ENCODE assay signal across 13 cellular contexts in genomic region chr16:49664221-49665215, GRCh38.
DNase-seq lines count a peak whose midpoint lies in the region; ATAC-seq and TF ChIP-seq lines count a peak whose summit lies in the region.
"Had no signal": no experiment of that assay in that cellular context is flagged by ENCODE, and none has a peak within 500 bp of the region (broad histone marks: within the 10 kb centered on the region; RNA-seq: fewer than 3 reads in every experiment).

No MANE protein-coding gene starts in this region.

- H4K8ac ChIP-seq in neuronal stem cell (ENCODE audit: low read depth, low read length) = no peak overlapping the region

- peak overlapping the region; percentile 36 for H2AK5ac ChIP-seq in neuronal stem cell (ENCODE audit: low read depth, low read length)

- H3K36me3 ChIP-seq in heart left ventricle (no peaks in the 10 kb centered on the region), neuronal stem cell (replicated peaks in 1 of 2; ENCODE audit: control insufficient read depth in 2 of 2, insufficient read depth in 2 of 2, low read length in 2 of 2) (peaks cover 0 to 5% of the 10 kb centered on the region in 2 donors), tibial nerve (no peaks in the 10 kb centered on the region)
- no peaks in the 10 kb centered on the region for H3K36me3 ChIP-seq in CD8-positive, alpha-beta memory T cell (ENCODE audit: insufficient read depth, low read length)

- H3K4me1 ChIP-seq in heart left ventricle (peaks cover 0 to 41% (median 21%) of the 10 kb centered on the region in 12 donors), neuronal stem cell (ENCODE audit: control insufficient read depth in 2 of 2, insufficient read depth in 1 of 2, low read depth in 1 of 2, low read length in 2 of 2) (peaks cover 28 to 31% of the 10 kb centered on the region in 2 donors), tibial nerve (peaks cover 0 to 47% (median 2%) of the 10 kb centered on the region in 4 donors)
- no peaks in the 10 kb centered on the region for H3K4me1 ChIP-seq in CD8-positive, alpha-beta memory T cell (ENCODE audit: insufficient read depth, low read length)

- H2BK15ac ChIP-seq in neuronal stem cell (ENCODE audit: low read length) = peak overlapping the region; percentile 31

- H3K4me3 ChIP-seq in heart left ventricle = peak overlapping the region in 11 of 12 donors; percentile 10 to 60 (median 46)
- H3K4me3 ChIP-seq in neuronal stem cell (ENCODE audit: low read length in 2 of 2) = no peak overlapping the region
- peak overlapping the region in 1 of 4 donors; percentile 38 for H3K4me3 ChIP-seq in tibial nerve
- H3K4me3 ChIP-seq in CD8-positive, alpha-beta memory T cell (ENCODE audit: low read length) = no peak overlapping the region

- H3K27me3 ChIP-seq in heart left ventricle (no peaks in the 10 kb centered on the region), neuronal stem cell (ENCODE audit: control insufficient read depth in 3 of 3, insufficient read depth in 3 of 3, low read depth in 1 of 3, low read length in 3 of 3) (no peaks in the 10 kb centered on the region), tibial nerve (no peaks in the 10 kb centered on the region)
- H3K27me3 ChIP-seq in CD8-positive, alpha-beta memory T cell (ENCODE audit: insufficient read depth, low read length, poor library complexity, severe bottlenecking) = no peaks in the 10 kb centered on the region

- peak overlapping the region; percentile 1 for H3K14ac ChIP-seq in neuronal stem cell (ENCODE audit: low read length)

- H3K4ac ChIP-seq in neuronal stem cell (ENCODE audit: low read length) = peak overlapping the region; percentile 17

- DNase-seq in heart left ventricle (peak; percentile 48 to 85 (median 71)), neuronal stem cell (ENCODE audit: low spot score) (no peak), tibial nerve (ENCODE audit: low spot score in 2 of 2) (peak in 1 of 2 donors; percentile 18), GM10248 (ENCODE audit: extremely low spot score) (no peak), GM19238 (ENCODE audit: insufficient read length, low spot score) (no peak)
- DNase-seq in CD8-positive, alpha-beta memory T cell = no peak
- DNase-seq: activated B cell treated with CpG ODN at 0.5 μM for 24 hours; activated naive CD8-positive, alpha-beta T cell treated with anti-CD3 and anti-CD28 coated beads, Interleukin-2, amount 10 ng/mL, durations not matched to agents 7 days and 5 days; stimulated activated CD8-positive, alpha-beta memory T cell treated with anti-CD3 and anti-CD28 coated beads, Interleukin-4, amount 100 ng/mL, for 48 hours had no signal

- H2BK5ac ChIP-seq in neuronal stem cell (ENCODE audit: low read length) = no peak overlapping the region

- H3K27ac Mint-ChIP-seq in CD8-positive, alpha-beta memory T cell = no peak overlapping the region
- H3K27ac Mint-ChIP-seq: activated B cell treated with CpG ODN at 0.5 μM for 24 hours; activated naive CD8-positive, alpha-beta T cell treated with anti-CD3 and anti-CD28 coated beads, Interleukin-2, amount 10 ng/mL, durations not matched to agents 7 days and 5 days; dendritic cell treated with granulocyte-macrophage colony-stimulating factor and Interleukin-4, amounts not matched to agents 40 ng/mL and 50 ng/mL, for 4 days had no signal

- TF ChIP-seq POLR2A in heart left ventricle (IDR thresholded peaks at IDR 0.05) (no peak), tibial nerve (IDR thresholded peaks at IDR 0.05) (no peak)

- POLR2A ChIA-PET in GM10248 (lab: Yijun Ruan, JAX) = no interaction called here
- POLR2A ChIA-PET in CD8-positive, alpha-beta memory T cell (lab: Charles Lee) = no interaction called here

- peak overlapping the region; percentile 66 for H2BK120ac ChIP-seq in neuronal stem cell (ENCODE audit: low read depth, low read length)

- H3K27ac ChIP-seq in heart left ventricle = peak overlapping the region; percentile 37 to 89 (median 76)
- H3K27ac ChIP-seq in neuronal stem cell (replicated peaks; ENCODE audit: low read length) = no peak overlapping the region
- H3K27ac ChIP-seq in tibial nerve = peak overlapping the region; percentile 68 to 92 (median 83)
- H3K27ac ChIP-seq in CD8-positive, alpha-beta memory T cell (ENCODE audit: low read depth, low read length) = no peak overlapping the region
- H3K27ac ChIP-seq: C4-2B had no signal

- no peak overlapping the region for H3K4me3 Mint-ChIP-seq in CD8-positive, alpha-beta memory T cell
- H3K4me3 Mint-ChIP-seq: activated B cell treated with CpG ODN at 0.5 μM for 24 hours; activated naive CD8-positive, alpha-beta T cell treated with anti-CD3 and anti-CD28 coated beads, Interleukin-2, amount 10 ng/mL, durations not matched to agents 7 days and 5 days; dendritic cell treated with granulocyte-macrophage colony-stimulating factor and Interleukin-4, amounts not matched to agents 40 ng/mL and 50 ng/mL, for 4 days had no signal

- H3K23ac ChIP-seq in neuronal stem cell (ENCODE audit: low read depth, low read length, poor library complexity) = peak overlapping the region; percentile 32

- no peaks in the 10 kb centered on the region for H3K9me3 Mint-ChIP-seq in CD8-positive, alpha-beta memory T cell
- H3K9me3 Mint-ChIP-seq: activated B cell treated with CpG ODN at 0.5 μM for 24 hours; activated naive CD8-positive, alpha-beta T cell treated with anti-CD3 and anti-CD28 coated beads, Interleukin-2, amount 10 ng/mL, durations not matched to agents 7 days and 5 days; dendritic cell treated with granulocyte-macrophage colony-stimulating factor and Interleukin-4, amounts not matched to agents 40 ng/mL and 50 ng/mL, for 4 days had no signal

- peaks cover 0 to 5% of the 10 kb centered on the region in 2 donors for H3K27me3 Mint-ChIP-seq in CD8-positive, alpha-beta memory T cell
- H3K27me3 Mint-ChIP-seq: activated B cell treated with CpG ODN at 0.5 μM for 24 hours; dendritic cell treated with granulocyte-macrophage colony-stimulating factor and Interleukin-4, amounts not matched to agents 40 ng/mL and 50 ng/mL, for 4 days had no signal

- no peak overlapping the region for H3K9ac ChIP-seq in neuronal stem cell (ENCODE audit: low read depth, low read length, poor library complexity)

- H3K79me1 ChIP-seq in neuronal stem cell (ENCODE audit: low read depth, low read length) = peaks cover 5% of the 10 kb centered on the region

- CTCF ChIA-PET in GM10248 (lab: Yijun Ruan, JAX) = no interaction called here
- CTCF ChIA-PET in CD8-positive, alpha-beta memory T cell (lab: Charles Lee) = no interaction called here

- TF ChIP-seq CTCF in heart left ventricle (IDR thresholded peaks at IDR 0.05) = no peak
- TF ChIP-seq CTCF in tibial nerve (IDR thresholded peaks at IDR 0.05) = no peak
- TF ChIP-seq CTCF in GM10248 (IDR thresholded peaks at IDR 0.05; ENCODE audit: control extremely low read depth, extremely low read depth, low read depth, missing control alignments) = no peak

- H2BK12ac ChIP-seq in neuronal stem cell (ENCODE audit: low read length) = no peak overlapping the region

- intact Hi-C loops in heart left ventricle (cut with DNase I) = no loop called here

- no peaks in the 10 kb centered on the region for H3K4me1 Mint-ChIP-seq in CD8-positive, alpha-beta memory T cell
- H3K4me1 Mint-ChIP-seq: activated B cell treated with CpG ODN at 0.5 μM for 24 hours; activated naive CD8-positive, alpha-beta T cell treated with anti-CD3 and anti-CD28 coated beads, Interleukin-2, amount 10 ng/mL, durations not matched to agents 7 days and 5 days had no signal

- no peaks in the 10 kb centered on the region for H3K36me3 Mint-ChIP-seq in CD8-positive, alpha-beta memory T cell
- H3K36me3 Mint-ChIP-seq: activated naive CD8-positive, alpha-beta T cell treated with anti-CD3 and anti-CD28 coated beads, Interleukin-2, amount 10 ng/mL, durations not matched to agents 7 days and 5 days had no signal

- H4K91ac ChIP-seq in neuronal stem cell (ENCODE audit: low read depth, low read length, poor library complexity) = no peak overlapping the region

- H2AFZ ChIP-seq in neuronal stem cell (ENCODE audit: low read length) = no peak overlapping the region

- H3K9me3 ChIP-seq in heart left ventricle (no peaks in the 10 kb centered on the region), neuronal stem cell (replicated peaks in 1 of 2; ENCODE audit: control insufficient read depth in 2 of 2, insufficient read depth in 1 of 2, low read depth in 1 of 2, low read length in 2 of 2) (no peaks in the 10 kb centered on the region), tibial nerve (no peaks in the 10 kb centered on the region)
- H3K9me3 ChIP-seq in CD8-positive, alpha-beta memory T cell (ENCODE audit: low read length) = no peaks in the 10 kb centered on the region

- 54 to 66% (median 60%) methylated on average over 34 to 37 of the region's 37 CpGs for WGBS in heart left ventricle, 4 donors
- no CpG with 5 or more reads among the region's 37 CpGs for WGBS in neuronal stem cell (ENCODE audit: extremely low coverage in 2 of 2, insufficient read length in 2 of 2, insufficient replicate concordance in 1 of 2), 2 donors
- WGBS in tibial nerve, 2 donors = 48% methylated on average over 36 of the region's 37 CpGs

- H3K18ac ChIP-seq in neuronal stem cell (ENCODE audit: low read length) = peak overlapping the region; percentile 60

- no peak overlapping the region for H3K4me2 ChIP-seq in neuronal stem cell (ENCODE audit: insufficient read depth, low read length, poor library complexity, severe bottlenecking)

- TF ChIP-seq EP300 in tibial nerve (IDR thresholded peaks at IDR 0.05) = no peak

- ATAC-seq in SK-N-SH treated with all-trans-retinoic acid at 6 μM for 48 hours = peak; percentile 45
- ATAC-seq in heart left ventricle = peak; percentile 28 to 86 (median 74)
- no peak for ATAC-seq in GM21717 (IDR thresholded peaks at IDR 0.05; ENCODE audit: unreplicated experiment)

Comparison
In these comparisons a context has a peak if more than half of its experiments do, and no peak if none do; other contexts are left out.
1. DNase-seq: peak in heart left ventricle (5 of 5); none in neuronal stem cell (single experiment), GM10248 (single experiment), GM19238 (single experiment) and CD8-positive, alpha-beta memory T cell (0 of 5).
2. H3K27ac ChIP-seq: peak in heart left ventricle (12 of 12) and tibial nerve (4 of 4); none in neuronal stem cell (single experiment) and CD8-positive, alpha-beta memory T cell (single experiment).
3. H3K4me3 ChIP-seq: peak in heart left ventricle (11 of 12); none in neuronal stem cell (0 of 2) and CD8-positive, alpha-beta memory T cell (single experiment).